In the genomic region with DNA sequence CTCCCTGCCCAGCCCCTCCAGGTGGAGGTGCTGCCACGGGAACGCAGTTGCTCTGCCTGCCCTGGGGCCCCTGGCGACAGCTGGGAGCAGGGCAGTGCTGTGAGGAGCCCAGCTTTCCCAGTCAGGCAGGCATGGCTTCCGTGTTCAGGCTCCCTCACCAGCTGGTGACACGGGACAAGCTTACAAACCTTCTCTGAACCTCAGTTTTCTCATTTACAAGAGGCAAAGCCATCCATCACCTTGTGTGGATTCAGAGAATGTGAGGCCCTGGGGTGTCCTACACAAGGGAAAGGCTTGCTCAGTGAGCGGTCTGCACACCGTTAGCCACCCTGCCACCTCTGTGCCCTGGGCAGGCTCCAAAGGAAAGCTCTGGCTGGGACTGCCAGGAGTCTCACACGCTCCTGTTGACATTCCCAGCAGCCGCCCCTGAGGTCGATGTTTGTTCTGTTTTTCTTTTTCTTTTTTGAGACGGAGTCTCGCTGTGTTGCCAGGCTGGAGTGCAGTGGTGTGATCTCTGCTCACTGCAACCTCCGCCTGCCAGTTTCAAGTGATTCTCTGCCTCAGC, we compare ENCODE assay signal across 10 cellular contexts. TPM values are rescaled to one million over a fixed set of nuclear protein-coding genes. Genes with fewer than 3 reads are reported as not detected.
DNase-seq lines count a peak whose midpoint lies in the region; ATAC-seq and TF ChIP-seq lines count a peak whose summit lies in the region.
"Had no signal": no experiment of that assay in that cellular context is flagged by ENCODE, and none has a peak within 500 bp of the region (broad histone marks: within the 10 kb centered on the region; RNA-seq: fewer than 3 reads in every experiment).

No MANE protein-coding gene starts in this region.

- no peak overlapping the region for H3K4me3 ChIP-seq in thoracic aorta

- peaks cover 22% of the 10 kb centered on the region for H3K4me1 Mint-ChIP-seq in activated T-cell treated with anti-CD3 and anti-CD28 coated beads, Interleukin-2, amount 50 U/mL, for 72 hours (ENCODE audit: low read depth)
- peaks cover 37% of the 10 kb centered on the region for H3K4me1 Mint-ChIP-seq in activated naive CD8-positive, alpha-beta T cell treated with anti-CD3 and anti-CD28 coated beads for 36 hours

- no peaks in the 10 kb centered on the region for H3K9me3 ChIP-seq in thoracic aorta

- no peaks in the 10 kb centered on the region for H3K27me3 Mint-ChIP-seq in activated T-cell treated with anti-CD3 and anti-CD28 coated beads, Interleukin-2, amount 50 U/mL, for 72 hours (ENCODE audit: low read depth)
- no peaks in the 10 kb centered on the region for H3K27me3 Mint-ChIP-seq in activated naive CD8-positive, alpha-beta T cell treated with anti-CD3 and anti-CD28 coated beads for 36 hours

- no peak for TF ChIP-seq CTCF in thoracic aorta (IDR thresholded peaks at IDR 0.05)

- no peak for ATAC-seq in activated T-cell treated with anti-CD3 and anti-CD28 coated beads, Interleukin-2, amount 50 U/mL, for 72 hours (replicated peaks in 1 of 2)
- ATAC-seq in thoracic aorta (ENCODE audit: insufficient number of reproducible peaks, low FRiP score, low read depth) (no peak), HG03354 (IDR thresholded peaks at IDR 0.05; ENCODE audit: poor library complexity, severe bottlenecking, unreplicated experiment) (no peak)

- H3K36me3 Mint-ChIP-seq in activated T-cell treated with anti-CD3 and anti-CD28 coated beads, Interleukin-2, amount 50 U/mL, for 72 hours (ENCODE audit: insufficient read depth in 2 of 2), result peaks cover 7 to 11% of the 10 kb centered on the region in 2 donors
- H3K36me3 Mint-ChIP-seq in activated naive CD8-positive, alpha-beta T cell treated with anti-CD3 and anti-CD28 coated beads for 36 hours, result peaks cover 19% of the 10 kb centered on the region

- no peaks in the 10 kb centered on the region for H3K27me3 ChIP-seq in thoracic aorta (replicated peaks; ENCODE audit: insufficient read depth)

- H3K9me3 Mint-ChIP-seq in activated T-cell treated with anti-CD3 and anti-CD28 coated beads, Interleukin-2, amount 50 U/mL, for 72 hours, result no peaks in the 10 kb centered on the region
- H3K9me3 Mint-ChIP-seq in activated naive CD8-positive, alpha-beta T cell treated with anti-CD3 and anti-CD28 coated beads for 36 hours, result no peaks in the 10 kb centered on the region
- H3K9me3 Mint-ChIP-seq: WTC11 had no signal

- H3K27ac Mint-ChIP-seq in activated T-cell treated with anti-CD3 and anti-CD28 coated beads, Interleukin-2, amount 50 U/mL, for 72 hours, result peak overlapping the region; percentile 41
- peak overlapping the region; percentile 22 for H3K27ac Mint-ChIP-seq in activated naive CD8-positive, alpha-beta T cell treated with anti-CD3 and anti-CD28 coated beads for 36 hours

- no peak overlapping the region for H3K4me3 Mint-ChIP-seq in activated T-cell treated with anti-CD3 and anti-CD28 coated beads, Interleukin-2, amount 50 U/mL, for 72 hours
- no peak overlapping the region for H3K4me3 Mint-ChIP-seq in activated naive CD8-positive, alpha-beta T cell treated with anti-CD3 and anti-CD28 coated beads for 36 hours
- H3K4me3 Mint-ChIP-seq: WTC11 had no signal

- no peak for DNase-seq in activated T-cell treated with anti-CD3 and anti-CD28 coated beads, Interleukin-2, amount 50 U/mL, for 72 hours
- DNase-seq in activated T-cell treated with anti-CD3 and anti-CD28 coated beads for 4 hours (no peak), medulla oblongata (ENCODE audit: extremely low spot score) (peak; percentile 50), thoracic aorta (ENCODE audit: low spot score) (no peak), NCI-H1417 (lab: John Stamatoyannopoulos, UW) (no peak), cerebellar cortex (ENCODE audit: low spot score) (no peak)
- no peak for DNase-seq in activated naive CD8-positive, alpha-beta T cell treated with anti-CD3 and anti-CD28 coated beads for 36 hours
- DNase-seq: PC-3 had no signal

- H3K4me1 ChIP-seq in thoracic aorta (ENCODE audit: control insufficient read depth in 1 of 2, low read depth in 2 of 2), result peaks cover 25 to 37% of the 10 kb centered on the region in 2 donors

- peak overlapping the region; percentile 82 to 86 for H3K27ac ChIP-seq in thoracic aorta

- H3K36me3 ChIP-seq in thoracic aorta, result peaks cover 79% of the 10 kb centered on the region

RNA-seq across cellular contexts. Expression of a gene that starts 23.5 kb away (rescaled TPM):
- total RNA-seq in activated T-cell treated with anti-CD3 and anti-CD28 coated beads, Interleukin-2, amount 50 U/mL, for 72 hours, result 100 to 1,000 TPM; 175 to 179 TPM
- 10 to 100 TPM; 72.3 to 74.2 TPM for total RNA-seq in activated naive CD8-positive, alpha-beta T cell treated with anti-CD3 and anti-CD28 coated beads for 36 hours
- total RNA-seq in thoracic aorta, result 1,000 to 10,000 TPM; 1,125 to 1,215 TPM

RNA-seq across cellular contexts. Expression of a gene that starts 26.6 kb away (rescaled TPM):
- total RNA-seq in activated T-cell treated with anti-CD3 and anti-CD28 coated beads, Interleukin-2, amount 50 U/mL, for 72 hours, result 100 to 1,000 TPM in 1 of 2 donors, 10 to 100 TPM in 1; 96.8 to 127 TPM
- 10 to 100 TPM; 82.4 TPM for total RNA-seq in activated naive CD8-positive, alpha-beta T cell treated with anti-CD3 and anti-CD28 coated beads for 36 hours
- total RNA-seq in thoracic aorta, result 10 to 100 TPM; 42.9 to 73.5 TPM

RNA-seq across cellular contexts. Expression of a gene that starts 31.6 kb away (rescaled TPM):
- total RNA-seq in activated T-cell treated with anti-CD3 and anti-CD28 coated beads, Interleukin-2, amount 50 U/mL, for 72 hours, result 100 to 1,000 TPM; 144 to 161 TPM
- 10 to 100 TPM; 79.4 to 83.7 TPM for total RNA-seq in activated naive CD8-positive, alpha-beta T cell treated with anti-CD3 and anti-CD28 coated beads for 36 hours
- total RNA-seq in thoracic aorta, result 10 to 100 TPM; 45.6 to 83.9 TPM

RNA-seq across cellular contexts. Expression of a gene that starts 50.6 kb away (rescaled TPM):
- 10 to 100 TPM; 65.4 to 67.1 TPM for total RNA-seq in activated T-cell treated with anti-CD3 and anti-CD28 coated beads, Interleukin-2, amount 50 U/mL, for 72 hours
- 100 to 1,000 TPM; 193 to 211 TPM for total RNA-seq in activated naive CD8-positive, alpha-beta T cell treated with anti-CD3 and anti-CD28 coated beads for 36 hours
- 10 to 100 TPM; 16.1 to 35.8 TPM for total RNA-seq in thoracic aorta

Comparison
In these comparisons a context has a peak if more than half of its experiments do, and no peak if none do; other contexts are left out.
1. RNA of a gene that starts 23.5 kb away (total RNA-seq): 1,125 to 1,215 TPM in thoracic aorta; 175 to 179 TPM in activated T-cell treated with anti-CD3 and anti-CD28 coated beads, Interleukin-2, amount 50 U/mL, for 72 hours and 72.3 to 74.2 TPM in activated naive CD8-positive, alpha-beta T cell treated with anti-CD3 and anti-CD28 coated beads for 36 hours; every median in the first group is over 4 times any median in the second.